Comparison of ENCODE assay signal across 8 cellular contexts in genomic region chr4:15654556-15655222, GRCh38. TPM values are rescaled to one million over a fixed set of nuclear protein-coding genes. Genes with fewer than 3 reads are reported as not detected.
DNase-seq lines count a peak whose midpoint lies in the region; ATAC-seq lines count a peak whose summit lies in the region.

No MANE protein-coding gene starts in this region.

- no peak overlapping the region for H2BK120ac ChIP-seq in mesendoderm (ENCODE audit: low read depth, low read length)

- peak overlapping the region; percentile 54 for H3K4me3 ChIP-seq in mesendoderm (ENCODE audit: low read length)

- peak overlapping the region; percentile 95 to 98 (median 97) for H3K4me3 Mint-ChIP-seq in IgD-negative memory B cell

- H3K79me1 ChIP-seq in mesendoderm (ENCODE audit: low read length): no peaks in the 10 kb centered on the region

- ATAC-seq in GM21723 (IDR thresholded peaks at IDR 0.05; ENCODE audit: unreplicated experiment): peak; percentile 51
- ATAC-seq in activated CD4-positive, CD25-positive, alpha-beta regulatory T cell treated with anti-CD3 and anti-CD28 coated beads, Interleukin-2, amount 50 U/mL, for 24 hours: peak; percentile 63 to 66

- no CpG with 5 or more reads among the region's 68 CpGs for WGBS in mesendoderm (ENCODE audit: extremely low coverage, insufficient coverage, low lambda C conversion rate)

- peak overlapping the region; percentile 94 for H3K4ac ChIP-seq in mesendoderm (ENCODE audit: low read depth, low read length)

- peaks cover 1% of the 10 kb centered on the region for H3K36me3 Mint-ChIP-seq in IgD-negative memory B cell

- H3K27ac ChIP-seq in mesendoderm (ENCODE audit: low read depth, low read length): peak overlapping the region; percentile 84

- peaks cover 16% of the 10 kb centered on the region for H3K79me2 ChIP-seq in mesendoderm (ENCODE audit: control insufficient read depth, insufficient read depth, low read length)

- H3K36me3 ChIP-seq in mesendoderm (ENCODE audit: control insufficient read depth, insufficient read depth, low read length): no peaks in the 10 kb centered on the region

- peaks cover 27 to 34% (median 29%) of the 10 kb centered on the region in 3 donors for H3K4me1 Mint-ChIP-seq in IgD-negative memory B cell

- peak; percentile 68 for DNase-seq in GDM1 (lab: John Stamatoyannopoulos, UW)
- peak; percentile 20 for DNase-seq in effector CD4-positive, alpha-beta T cell
- DNase-seq in mesendoderm: peak; percentile 55
- peak; percentile 20 to 29 for DNase-seq in stimulated activated CD8-positive, alpha-beta memory T cell treated with anti-CD3 and anti-CD28 coated beads, Interleukin-2, amount 100 ng/mL, for 48 hours (ENCODE audit: low read depth in 2 of 2)
- no peak for DNase-seq in NCI-H446 (lab: John Stamatoyannopoulos, UW)

- no peaks in the 10 kb centered on the region for H3K27me3 Mint-ChIP-seq in IgD-negative memory B cell

- H2BK15ac ChIP-seq in mesendoderm (replicated peaks; ENCODE audit: low read depth): no peak overlapping the region

- peak overlapping the region; percentile 88 to 98 (median 98) for H3K27ac Mint-ChIP-seq in IgD-negative memory B cell

- H3K4me2 ChIP-seq in mesendoderm (ENCODE audit: low read length): peak overlapping the region; percentile 67

- H3K4me1 ChIP-seq in mesendoderm (ENCODE audit: control insufficient read depth, low read depth, low read length): peaks cover 7% of the 10 kb centered on the region

- no peaks in the 10 kb centered on the region for H3K9me3 Mint-ChIP-seq in IgD-negative memory B cell

- no peak overlapping the region for H2BK5ac ChIP-seq in mesendoderm (ENCODE audit: low read length)

- no peaks in the 10 kb centered on the region for H3K27me3 ChIP-seq in mesendoderm (ENCODE audit: insufficient read depth, low read length, poor library complexity)

- peak overlapping the region; percentile 82 for H3K18ac ChIP-seq in mesendoderm (ENCODE audit: low read length)

- no peak overlapping the region for H4K8ac ChIP-seq in mesendoderm (ENCODE audit: low read depth, low read length)

- H3K23ac ChIP-seq in mesendoderm (ENCODE audit: low read length): peak overlapping the region; percentile 12

- H4K5ac ChIP-seq in mesendoderm (ENCODE audit: low read length): no peak overlapping the region

- H3K56ac ChIP-seq in mesendoderm (ENCODE audit: low read length): peak overlapping the region; percentile 98

- H3K9ac ChIP-seq in mesendoderm (ENCODE audit: low read length): peak overlapping the region; percentile 95

- H2AK5ac ChIP-seq in mesendoderm (ENCODE audit: low read length): no peak overlapping the region

RNA-seq across cellular contexts. Expression of gene FBXL5, which starts 0.5 kb away (rescaled TPM):
- polyA plus RNA-seq in IgD-negative memory B cell: 53.0 TPM
- 30.5 TPM for polyA plus RNA-seq in mesendoderm (2013, experiment 1 of 2)
- 31.4 TPM for polyA plus RNA-seq in mesendoderm (2013, experiment 2 of 2)

RNA-seq across cellular contexts. Expression of gene FAM200B, which starts 26.9 kb away (rescaled TPM):
- polyA plus RNA-seq in IgD-negative memory B cell: 39.5 TPM
- 53.9 TPM for polyA plus RNA-seq in mesendoderm (2013, experiment 1 of 2)
- polyA plus RNA-seq in mesendoderm (2013, experiment 2 of 2): 54.8 TPM

RNA-seq across cellular contexts. Expression of gene BST1, which starts 48.2 kb away (rescaled TPM):
- polyA plus RNA-seq in IgD-negative memory B cell: 0.21 TPM
- polyA plus RNA-seq in mesendoderm (2013, experiment 1 of 2): 0.37 TPM
- polyA plus RNA-seq in mesendoderm (2013, experiment 2 of 2): 0.35 TPM

Comparison
In these comparisons a context has a peak if more than half of its experiments do, and no peak if none do; other contexts are left out.
1. DNase-seq: peak in GDM1 (single experiment), effector CD4-positive, alpha-beta T cell (single experiment), mesendoderm (single experiment) and stimulated activated CD8-positive, alpha-beta memory T cell treated with anti-CD3 and anti-CD28 coated beads, Interleukin-2, amount 100 ng/mL, for 48 hours (2 of 2); none in NCI-H446 (0 of 2).